15 cellular contexts compared by ENCODE assay signal in genomic region chr14:91389173-91389572, GRCh38. TPM values are rescaled to one million over a fixed set of nuclear protein-coding genes. Genes with fewer than 3 reads are reported as not detected.
DNase-seq lines count a peak whose midpoint lies in the region; ATAC-seq and TF ChIP-seq lines count a peak whose summit lies in the region.
"Had no signal": no experiment of that assay in that cellular context is flagged by ENCODE, and none has a peak within 500 bp of the region (broad histone marks: within the 10 kb centered on the region; RNA-seq: fewer than 3 reads in every experiment).

No MANE protein-coding gene starts in this region.

- TF ChIP-seq CTCF in RWPE1 (conservative IDR thresholded peaks at IDR 0.05; ENCODE audit: low read depth) (no peak), colonic mucosa (IDR thresholded peaks at IDR 0.05) (no peak), nephron progenitor cell (IDR thresholded peaks at IDR 0.05) (no peak), hepatocyte (IDR thresholded peaks at IDR 0.05; ENCODE audit: poor library complexity) (no peak)

- DNase-seq in activated CD8-positive, alpha-beta memory T cell treated with anti-CD3 and anti-CD28 coated beads, Interleukin-2, amount 10 ng/mL, durations not matched to agents 7 days and 5 days, result no peak
- DNase-seq in activated CD8-positive, alpha-beta memory T cell treated with anti-CD3 and anti-CD28 coated beads, Interleukin-2, amount 50 U/mL, for 48 hours, result no peak
- DNase-seq in RWPE1 (ENCODE audit: low spot score) (no peak), colonic mucosa (no peak), nephron progenitor cell (no peak), NCI-H146 treated with DMSO at 0.1 percent for 48 hours (lab: John Stamatoyannopoulos, UW; ENCODE audit: unreplicated experiment) (no peak), hepatocyte (ENCODE audit: low spot score) (no peak), A172 (ENCODE audit: low spot score) (no peak)
- DNase-seq: Calu3, GF-D8, left ventricle myocardium inferior, NCI-H2029 treated with DMSO at 0.1 percent for 48 hours, NCI-H526 had no signal

- no peak overlapping the region for H2AFZ ChIP-seq in hepatocyte

- no peak for ATAC-seq in activated CD8-positive, alpha-beta memory T cell treated with anti-CD3 and anti-CD28 coated beads, Interleukin-2, amount 10 ng/mL, durations not matched to agents 7 days and 5 days
- ATAC-seq: body of pancreas, Panc1 had no signal

- H3K4me1 ChIP-seq in colonic mucosa (peaks cover 4% of the 10 kb centered on the region), hepatocyte (ENCODE audit: insufficient read depth) (peaks cover 7% of the 10 kb centered on the region)

- H3K9me3 Mint-ChIP-seq in activated CD8-positive, alpha-beta memory T cell treated with anti-CD3 and anti-CD28 coated beads, Interleukin-2, amount 10 ng/mL, durations not matched to agents 7 days and 5 days (ENCODE audit: low read depth), result no peaks in the 10 kb centered on the region
- no peaks in the 10 kb centered on the region for H3K9me3 Mint-ChIP-seq in nephron progenitor cell

- no peaks in the 10 kb centered on the region for H3K27me3 ChIP-seq in colonic mucosa
- no peaks in the 10 kb centered on the region for H3K27me3 ChIP-seq in hepatocyte
- H3K27me3 ChIP-seq: body of pancreas had no signal

- H3K9me2 ChIP-seq in hepatocyte (replicated peaks; ENCODE audit: insufficient read depth), result no peaks in the 10 kb centered on the region

- H3K4me2 ChIP-seq in hepatocyte, result no peak overlapping the region

- peaks cover 42% of the 10 kb centered on the region for H3K36me3 Mint-ChIP-seq in activated CD8-positive, alpha-beta memory T cell treated with anti-CD3 and anti-CD28 coated beads, Interleukin-2, amount 10 ng/mL, durations not matched to agents 7 days and 5 days
- H3K36me3 Mint-ChIP-seq in nephron progenitor cell (ENCODE audit: low read depth), result no peaks in the 10 kb centered on the region

- H3K9me3 ChIP-seq in colonic mucosa (no peaks in the 10 kb centered on the region), hepatocyte (ENCODE audit: low read depth) (no peaks in the 10 kb centered on the region)
- H3K9me3 ChIP-seq: body of pancreas, left ventricle myocardium inferior had no signal

- 69% methylated on average over 5 of the region's 5 CpGs for WGBS in hepatocyte (ENCODE audit: low lambda C conversion rate, missing lambda C conversion rate)

- no peaks in the 10 kb centered on the region for H3K36me3 ChIP-seq in colonic mucosa
- H3K36me3 ChIP-seq in hepatocyte (replicated peaks; ENCODE audit: insufficient read depth, low read depth), result no peaks in the 10 kb centered on the region
- H3K36me3 ChIP-seq: left ventricle myocardium inferior had no signal

- H3K27me3 Mint-ChIP-seq in activated CD8-positive, alpha-beta memory T cell treated with anti-CD3 and anti-CD28 coated beads, Interleukin-2, amount 10 ng/mL, durations not matched to agents 7 days and 5 days, result no peaks in the 10 kb centered on the region
- H3K27me3 Mint-ChIP-seq in nephron progenitor cell (ENCODE audit: low read depth, poor library complexity), result peaks cover 12% of the 10 kb centered on the region

- intact Hi-C loops in colonic mucosa (cut with DNase I), result no loop called here

- H3K4me3 ChIP-seq in colonic mucosa, result no peak overlapping the region
- H3K4me3 ChIP-seq in hepatocyte, result no peak overlapping the region
- H3K4me3 ChIP-seq: body of pancreas, left ventricle myocardium inferior had no signal

- peaks cover 85% of the 10 kb centered on the region for H3K4me1 Mint-ChIP-seq in activated CD8-positive, alpha-beta memory T cell treated with anti-CD3 and anti-CD28 coated beads, Interleukin-2, amount 10 ng/mL, durations not matched to agents 7 days and 5 days
- H3K4me1 Mint-ChIP-seq in nephron progenitor cell, result peaks cover 76% of the 10 kb centered on the region

- CTCF ChIA-PET in activated CD8-positive, alpha-beta memory T cell treated with anti-CD3 and anti-CD28 coated beads, Interleukin-2, amount 10 ng/mL, durations not matched to agents 7 days and 5 days (lab: Charles Lee), result interaction anchor here (1.0 to 3.5 kb wide), 5 partner anchors 9 to 38 kb away, joined by 3 to 23 read pairs (median 6); no protein-coding TSS in a partner anchor
- CTCF ChIA-PET in RWPE1 (lab: Yijun Ruan, JAX), result interaction anchor here (0.7 kb wide), 1 partner anchor 9 kb away, joined by 6 read pairs; no protein-coding TSS in a partner anchor

- POLR2A ChIA-PET in RWPE1 (lab: Yijun Ruan, JAX; ENCODE audit: low non-redundant PET), result no interaction called here

- H3K9ac ChIP-seq in colonic mucosa (ENCODE audit: low read depth in 2 of 2, low read length in 2 of 2), result no peak overlapping the region

- H3K27ac ChIP-seq in RWPE1 (peak overlapping the region; percentile 68), colonic mucosa (peak overlapping the region; percentile 24), hepatocyte (no peak overlapping the region)
- H3K27ac ChIP-seq: body of pancreas, left ventricle myocardium inferior had no signal

- H3K4me3 Mint-ChIP-seq in activated CD8-positive, alpha-beta memory T cell treated with anti-CD3 and anti-CD28 coated beads, Interleukin-2, amount 10 ng/mL, durations not matched to agents 7 days and 5 days, result no peak overlapping the region
- H3K4me3 Mint-ChIP-seq in nephron progenitor cell, result peak overlapping the region; percentile 23

- H4K20me1 ChIP-seq in hepatocyte (ENCODE audit: insufficient read depth, poor library complexity, severe bottlenecking), result no peaks in the 10 kb centered on the region

- peaks cover 37% of the 10 kb centered on the region for H3K79me2 ChIP-seq in hepatocyte

- peak overlapping the region; percentile 78 for H3K27ac Mint-ChIP-seq in activated CD8-positive, alpha-beta memory T cell treated with anti-CD3 and anti-CD28 coated beads, Interleukin-2, amount 10 ng/mL, durations not matched to agents 7 days and 5 days
- H3K27ac Mint-ChIP-seq in nephron progenitor cell, result peak overlapping the region; percentile 69

RNA-seq across cellular contexts. Expression of gene CCDC88C, which starts 28.4 kb away (rescaled TPM):
- 100 to 1,000 TPM; 151 to 214 TPM for total RNA-seq in activated CD8-positive, alpha-beta memory T cell treated with anti-CD3 and anti-CD28 coated beads, Interleukin-2, amount 10 ng/mL, durations not matched to agents 7 days and 5 days
- total RNA-seq in colonic mucosa (10 to 100 TPM; 45.6 to 48.0 TPM), hepatocyte (4.7 and 11.3 TPM in 2 replicates)
- polyA plus RNA-seq in hepatocyte, result 4.3 and 5.9 TPM in 2 replicates
- total RNA-seq in A172 (2014; rRNA removed; shearing (Covaris generic)), result 2.5 and 4.7 TPM in 2 replicates
